1 cellular context compared by ENCODE assay signal in genomic region chr3:53130179-53131135, GRCh38.
TF ChIP-seq lines count a peak whose summit lies in the region.

A gene with protein sequence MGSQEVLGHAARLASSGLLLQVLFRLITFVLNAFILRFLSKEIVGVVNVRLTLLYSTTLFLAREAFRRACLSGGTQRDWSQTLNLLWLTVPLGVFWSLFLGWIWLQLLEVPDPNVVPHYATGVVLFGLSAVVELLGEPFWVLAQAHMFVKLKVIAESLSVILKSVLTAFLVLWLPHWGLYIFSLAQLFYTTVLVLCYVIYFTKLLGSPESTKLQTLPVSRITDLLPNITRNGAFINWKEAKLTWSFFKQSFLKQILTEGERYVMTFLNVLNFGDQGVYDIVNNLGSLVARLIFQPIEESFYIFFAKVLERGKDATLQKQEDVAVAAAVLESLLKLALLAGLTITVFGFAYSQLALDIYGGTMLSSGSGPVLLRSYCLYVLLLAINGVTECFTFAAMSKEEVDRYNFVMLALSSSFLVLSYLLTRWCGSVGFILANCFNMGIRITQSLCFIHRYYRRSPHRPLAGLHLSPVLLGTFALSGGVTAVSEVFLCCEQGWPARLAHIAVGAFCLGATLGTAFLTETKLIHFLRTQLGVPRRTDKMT (minus strand): TSS chr3:53130435. CDS start chr3:53130400, 35 bp downstream.

TF ChIP-seq in endothelial cell of umbilical vein, 7 proteins besides CTCF, POLR2A, EP300 and RAD21 (continued from another document):
- TF ChIP-seq EZH2 (IDR thresholded peaks at IDR 0.05; ENCODE audit: borderline replicate concordance, low read depth, low read length, severe bottlenecking): no peak
